ENCODE assay signal across 1 cellular context in genomic region chr15:89250142-89250541, GRCh38. TPM values are rescaled to one million over a fixed set of nuclear protein-coding genes. Genes with fewer than 3 reads are reported as not detected.
"Had no signal": no experiment of that assay in that cellular context is flagged by ENCODE, and none has a peak within 500 bp of the region (broad histone marks: within the 10 kb centered on the region; RNA-seq: fewer than 3 reads in every experiment).

No MANE protein-coding gene starts in this region.

RNA-seq across cellular contexts. Expression of gene RLBP1, which starts 28.8 kb away (rescaled TPM):
- polyA plus RNA-seq: GM12878 had no signal
